ENCODE assay signal across 1 cellular context in the genomic region with DNA sequence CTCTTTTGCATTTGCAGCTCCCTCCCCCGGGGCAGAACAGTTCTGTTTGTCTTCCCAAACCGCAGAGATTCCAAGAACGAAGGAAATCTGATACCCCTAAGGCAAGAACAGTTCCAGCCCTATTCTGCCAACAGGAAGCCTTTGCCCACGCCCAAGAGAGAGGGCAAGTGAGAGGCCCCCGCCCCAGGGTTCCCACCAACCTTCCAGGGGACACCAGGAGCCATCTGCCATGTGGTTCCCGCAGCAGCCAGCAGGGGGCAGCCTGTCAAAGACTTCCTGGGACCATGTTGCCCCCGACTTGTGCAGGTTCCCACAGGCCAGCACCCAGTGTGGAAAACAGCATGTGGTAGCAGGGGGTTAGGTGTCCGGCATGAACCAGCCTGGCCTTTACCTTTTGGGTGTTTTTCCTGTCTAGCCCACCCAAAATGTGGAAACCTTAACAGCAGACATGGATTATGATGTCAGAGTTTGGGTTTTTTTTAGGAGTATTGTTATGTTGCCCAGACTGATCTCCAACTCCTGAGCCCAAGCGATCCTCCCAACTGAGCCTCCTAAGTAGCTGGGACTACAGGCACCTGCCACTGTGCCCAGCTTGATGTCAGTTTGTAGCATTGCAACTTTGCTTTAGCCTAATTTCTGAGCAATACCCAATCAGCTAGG.
TF ChIP-seq lines count a peak whose summit lies in the region.

No MANE protein-coding gene starts in this region.

TF ChIP-seq in GM12878, 131 proteins besides CTCF, POLR2A, EP300 and RAD21 (continued from another document):
- TF ChIP-seq HDGF (IDR thresholded peaks at IDR 0.05) (no peak), HDAC2 (IDR thresholded peaks at IDR 0.05) (no peak), SREBF2 (IDR thresholded peaks at IDR 0.05; ENCODE audit: low read length) (no peak), BACH1 (IDR thresholded peaks at IDR 0.05; ENCODE audit: borderline replicate concordance) (no peak), FOS (IDR thresholded peaks at IDR 0.05; ENCODE audit: borderline replicate concordance, extremely low read depth, insufficient read length) (no peak)
